8 cellular contexts compared by ENCODE assay signal in genomic region chr11:6619021-6619745, GRCh38. TPM values are rescaled to one million over a fixed set of nuclear protein-coding genes. Genes with fewer than 3 reads are reported as not detected.
DNase-seq lines count a peak whose midpoint lies in the region; ATAC-seq, FAIRE-seq and TF ChIP-seq lines count a peak whose summit lies in the region.

Gene TPP1 (minus strand): TSS chr11:6619422. CDS start chr11:6619400, 22 bp downstream.

- peak within 1 kb of the TSS; percentile 92 for H3K9ac ChIP-seq in smooth muscle cell (ENCODE audit: low read depth)

- peak; percentile 90 for FAIRE-seq in bronchial epithelial cell (lab: Jason Lieb, UNC)

- TF ChIP-seq CTCF in WERI-Rb-1 (IDR thresholded peaks at IDR 0.05; ENCODE audit: low read depth, low read length), result no peak
- TF ChIP-seq CTCF in bronchial epithelial cell (IDR thresholded peaks at IDR 0.05; ENCODE audit: insufficient read depth, low read length, severe bottlenecking), result no peak
- TF ChIP-seq CTCF in smooth muscle cell (IDR thresholded peaks at IDR 0.05; ENCODE audit: borderline replicate concordance, insufficient read depth, poor library complexity, severe bottlenecking), result no peak

- H3K27ac ChIP-seq in WERI-Rb-1 (peak within 1 kb of the TSS; percentile 55), smooth muscle cell (ENCODE audit: low read depth) (peak within 1 kb of the TSS; percentile 74)

- ATAC-seq in GM18909 (IDR thresholded peaks at IDR 0.05; ENCODE audit: poor library complexity, unreplicated experiment) (peak; percentile 99), HG03159 (IDR thresholded peaks at IDR 0.05; ENCODE audit: unreplicated experiment) (peak; percentile 99)

- H3K4me3 ChIP-seq in WERI-Rb-1 (ENCODE audit: low read depth, low read length), result peak within 1 kb of the TSS; percentile 46
- peak within 1 kb of the TSS; percentile 54 for H3K4me3 ChIP-seq in bronchial epithelial cell (ENCODE audit: low read depth, low read length)
- peak within 1 kb of the TSS; percentile 80 for H3K4me3 ChIP-seq in smooth muscle cell

- peak within 1 kb of the TSS; percentile 98 for H3K4me2 ChIP-seq in smooth muscle cell

- peak within 1 kb of the TSS; percentile 81 for H2AFZ ChIP-seq in smooth muscle cell (ENCODE audit: low read depth)

- H3K79me2 ChIP-seq in smooth muscle cell (ENCODE audit: low read depth), result no peaks in the 10 kb centered on the region

- H3K4me1 ChIP-seq in smooth muscle cell (ENCODE audit: low read depth), result peaks cover 13% of the 10 kb centered on the region

- no peaks in the 10 kb centered on the region for H4K20me1 ChIP-seq in smooth muscle cell (ENCODE audit: low read depth)

- under 1% methylated on average over 16 of the region's 16 CpGs for WGBS in smooth muscle cell (ENCODE audit: low lambda C conversion rate)

- no peaks in the 10 kb centered on the region for H3K9me3 ChIP-seq in WERI-Rb-1 (ENCODE audit: severe bottlenecking)
- H3K9me3 ChIP-seq in smooth muscle cell (replicated peaks; ENCODE audit: low read depth), result no peaks in the 10 kb centered on the region

- DNase-seq in AG08395 (ENCODE audit: low spot score) (peak; percentile 99), NCI-H2227 (lab: John Stamatoyannopoulos, UW; ENCODE audit: unreplicated experiment) (peak; percentile 98), WERI-Rb-1 (peak; percentile 93), bronchial epithelial cell (ENCODE audit: low read depth) (peak; percentile 94), iPS-NIHi7 (ENCODE audit: extremely low spot score) (peak; percentile 99), smooth muscle cell (lab: John Stamatoyannopoulos, UW; ENCODE audit: unreplicated experiment) (peak; percentile 66)

- no peaks in the 10 kb centered on the region; the same call in 1 of the 2 replicates for H3K36me3 ChIP-seq in WERI-Rb-1
- peaks cover 7% of the 10 kb centered on the region for H3K36me3 ChIP-seq in bronchial epithelial cell (ENCODE audit: control insufficient read depth, insufficient read depth, low read length)
- no peaks in the 10 kb centered on the region for H3K36me3 ChIP-seq in smooth muscle cell (ENCODE audit: low read depth)

- H3F3A ChIP-seq in smooth muscle cell (ENCODE audit: low read depth), result peaks cover 6% of the 10 kb centered on the region

- no peaks in the 10 kb centered on the region for H3K27me3 ChIP-seq in WERI-Rb-1 (ENCODE audit: insufficient read depth, low read depth, severe bottlenecking)
- no peaks in the 10 kb centered on the region for H3K27me3 ChIP-seq in bronchial epithelial cell (ENCODE audit: control insufficient read depth, insufficient read depth, low read length)
- H3K27me3 ChIP-seq in smooth muscle cell (ENCODE audit: low read depth), result no peaks in the 10 kb centered on the region

RNA-seq across cellular contexts. Expression of gene TPP1, which starts in this region (rescaled TPM):
- total RNA-seq in bronchial epithelial cell (23.7 and 40.8 TPM in 2 replicates), smooth muscle cell (21.6 and 37.3 TPM in 2 replicates)
- polyA plus RNA-seq in smooth muscle cell, result 54.1 and 55.4 TPM in 2 replicates

Comparison
In these comparisons a context has a peak if more than half of its experiments do, and no peak if none do; other contexts are left out.
1. Peak in every context shown above with its lines: DNase-seq, ATAC-seq, H3K4me3 ChIP-seq and H3K27ac ChIP-seq.